In the genomic region with DNA sequence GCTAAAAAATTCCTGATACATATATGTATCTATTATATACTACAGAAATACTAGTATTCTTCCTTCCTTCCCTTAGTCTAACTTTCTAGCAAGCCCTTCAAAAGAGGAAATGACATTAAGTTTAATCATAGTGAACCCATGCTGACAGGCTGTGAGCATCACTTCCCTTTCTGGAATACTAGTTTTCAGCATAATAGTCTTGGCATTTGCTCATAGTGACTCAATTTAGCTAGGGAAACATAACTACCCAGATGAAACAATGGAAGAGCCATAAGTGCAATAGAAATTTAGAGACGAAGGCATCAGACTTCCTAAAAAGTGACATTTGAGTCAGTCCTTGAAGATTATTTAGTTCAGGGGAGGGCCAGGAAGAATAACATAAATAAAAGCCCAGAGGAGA, we compare ENCODE assay signal across 14 cellular contexts.
DNase-seq lines count a peak whose midpoint lies in the region; FAIRE-seq and TF ChIP-seq lines count a peak whose summit lies in the region.
"Had no signal": no experiment of that assay in that cellular context is flagged by ENCODE, and none has a peak within 500 bp of the region (broad histone marks: within the 10 kb centered on the region; RNA-seq: fewer than 3 reads in every experiment).

No MANE protein-coding gene starts in this region.

- no peak overlapping the region for H3K4me3 ChIP-seq in AG04450 (ENCODE audit: low read depth, low read length)
- H3K4me3 ChIP-seq in keratinocyte (ENCODE audit: control insufficient read depth in 2 of 3, extremely low read depth in 1 of 3, insufficient read depth in 2 of 3, low read depth in 1 of 3, low read length in 3 of 3): no peak overlapping the region
- H3K4me3 ChIP-seq in neuronal stem cell (ENCODE audit: low read length in 2 of 2): no peak overlapping the region
- H3K4me3 ChIP-seq in sigmoid colon: no peak overlapping the region
- H3K4me3 ChIP-seq: BLaER1 treated with 17β-estradiol and CSF1 and Interleukin-3, amounts not matched to agents 10 nM and 100 nM; smooth muscle cell had no signal

- H4K8ac ChIP-seq in neuronal stem cell (ENCODE audit: low read depth, low read length): no peak overlapping the region

- H3K36me3 ChIP-seq in keratinocyte (ENCODE audit: control insufficient read depth in 2 of 2, extremely low read depth in 1 of 2, insufficient read depth in 2 of 2, low read length in 2 of 2) (no peaks in the 10 kb centered on the region), neuronal stem cell (replicated peaks in 1 of 2; ENCODE audit: control insufficient read depth in 2 of 2, insufficient read depth in 2 of 2, low read length in 2 of 2) (no peaks in the 10 kb centered on the region), sigmoid colon (no peaks in the 10 kb centered on the region)
- H3K36me3 ChIP-seq: BLaER1 treated with 17β-estradiol and CSF1 and Interleukin-3, amounts not matched to agents 10 nM and 100 nM had no signal

- no peaks in the 10 kb centered on the region for H3K27me3 ChIP-seq in AG04450 (ENCODE audit: control insufficient read depth, insufficient read depth, low read length)
- no peaks in the 10 kb centered on the region for H3K27me3 ChIP-seq in keratinocyte (ENCODE audit: control insufficient read depth, extremely low read depth, insufficient read depth, low read length)
- peaks cover 0 to 10% (median 0%) of the 10 kb centered on the region in 3 experiments for H3K27me3 ChIP-seq in neuronal stem cell (ENCODE audit: control insufficient read depth in 3 of 3, insufficient read depth in 3 of 3, low read depth in 1 of 3, low read length in 3 of 3)
- H3K27me3 ChIP-seq in sigmoid colon: no peaks in the 10 kb centered on the region
- H3K27me3 ChIP-seq: BLaER1 treated with 17β-estradiol and CSF1 and Interleukin-3, amounts not matched to agents 10 nM and 100 nM had no signal

- dilution Hi-C loops in keratinocyte (cut with MboI; ENCODE audit: extremely low pct_ligation_motif_present, low sequenced_read_pairs): no loop called here

- H4K20me1 ChIP-seq in keratinocyte (ENCODE audit: control insufficient read depth, extremely low read depth, insufficient read depth, low read length): no peaks in the 10 kb centered on the region
- H4K20me1 ChIP-seq: BLaER1 treated with 17β-estradiol and CSF1 and Interleukin-3, amounts not matched to agents 10 nM and 100 nM had no signal

- H2AK5ac ChIP-seq in neuronal stem cell (ENCODE audit: low read depth, low read length): no peak overlapping the region

- no peak overlapping the region for H2BK5ac ChIP-seq in neuronal stem cell (ENCODE audit: low read length)

- intact Hi-C loops in sigmoid colon (cut with DNase I): no loop called here

- H3K18ac ChIP-seq in neuronal stem cell (ENCODE audit: low read length): no peak overlapping the region

- WGBS in neuronal stem cell (ENCODE audit: extremely low coverage in 2 of 2, insufficient read length in 2 of 2, insufficient replicate concordance in 1 of 2), 2 donors: no CpG with 5 or more reads among the region's 1 CpG
- WGBS in sigmoid colon, 2 donors: 64 to 73% methylated on average over 1 of the region's 1 CpG

- H3K9me1 ChIP-seq in keratinocyte (ENCODE audit: control insufficient read depth, extremely low read depth, insufficient read depth, low read length): no peaks in the 10 kb centered on the region

- H3K9me3 ChIP-seq in AG04450 (ENCODE audit: control insufficient read depth, insufficient read depth, low read length) (no peaks in the 10 kb centered on the region), keratinocyte (ENCODE audit: control insufficient read depth, low read depth, low read length) (no peaks in the 10 kb centered on the region), neuronal stem cell (replicated peaks in 1 of 2; ENCODE audit: control insufficient read depth in 2 of 2, insufficient read depth in 1 of 2, low read depth in 1 of 2, low read length in 2 of 2) (no peaks in the 10 kb centered on the region), sigmoid colon (no peaks in the 10 kb centered on the region)

- H3K9ac ChIP-seq in keratinocyte (ENCODE audit: control insufficient read depth, extremely low read depth, insufficient read depth, low read length) (no peak overlapping the region), neuronal stem cell (ENCODE audit: low read depth, low read length, poor library complexity) (no peak overlapping the region)
- H3K9ac ChIP-seq: BLaER1 treated with 17β-estradiol and CSF1 and Interleukin-3, amounts not matched to agents 10 nM and 100 nM had no signal

- CTCF ChIA-PET in AG04450 (lab: Charles Lee): no interaction called here

- no peak overlapping the region for H3K23ac ChIP-seq in neuronal stem cell (ENCODE audit: low read depth, low read length, poor library complexity)

- TF ChIP-seq EP300 in sigmoid colon (IDR thresholded peaks at IDR 0.05): no peak

- peak; percentile 13 for FAIRE-seq in keratinocyte (lab: Jason Lieb, UNC)

- H3K79me2 ChIP-seq in keratinocyte (ENCODE audit: control insufficient read depth, insufficient read depth, low read length): no peaks in the 10 kb centered on the region

- TF ChIP-seq CTCF in AG04450 (IDR thresholded peaks at IDR 0.05; ENCODE audit: low read depth, low read length) (no peak), keratinocyte (optimal IDR thresholded peaks at IDR 0.05 in 1 of 3, IDR thresholded peaks at IDR 0.05 in 1 of 3, conservative IDR thresholded peaks at IDR 0.05 in 1 of 3; ENCODE audit: extremely low read depth in 1 of 3, insufficient read depth in 2 of 3, low read length in 3 of 3) (no peak), sigmoid colon (IDR thresholded peaks at IDR 0.05) (no peak)

- H3K79me1 ChIP-seq in neuronal stem cell (ENCODE audit: low read depth, low read length): no peaks in the 10 kb centered on the region

- peak overlapping the region; percentile 33 for H2AFZ ChIP-seq in keratinocyte (ENCODE audit: control insufficient read depth, low read length)
- H2AFZ ChIP-seq in neuronal stem cell (ENCODE audit: low read length): no peak overlapping the region

- H3K14ac ChIP-seq in neuronal stem cell (ENCODE audit: low read length): no peak overlapping the region

- no peak overlapping the region for H2BK120ac ChIP-seq in neuronal stem cell (ENCODE audit: low read depth, low read length)

- H3K4me1 ChIP-seq in keratinocyte (ENCODE audit: control insufficient read depth, extremely low read depth, insufficient read depth, low read length) (peaks cover 11% of the 10 kb centered on the region), neuronal stem cell (ENCODE audit: control insufficient read depth in 2 of 2, insufficient read depth in 1 of 2, low read depth in 1 of 2, low read length in 2 of 2) (no peaks in the 10 kb centered on the region), sigmoid colon (no peaks in the 10 kb centered on the region)

- H2BK12ac ChIP-seq in neuronal stem cell (ENCODE audit: low read length): no peak overlapping the region

- no peak overlapping the region for H3K27ac ChIP-seq in AG04450 (ENCODE audit: low read depth, low read length)
- no peak overlapping the region for H3K27ac ChIP-seq in keratinocyte (ENCODE audit: control insufficient read depth, insufficient read depth, low read length)
- no peak overlapping the region for H3K27ac ChIP-seq in neuronal stem cell (replicated peaks; ENCODE audit: low read length)
- no peak overlapping the region for H3K27ac ChIP-seq in sigmoid colon

- no peak overlapping the region for H4K91ac ChIP-seq in neuronal stem cell (ENCODE audit: low read depth, low read length, poor library complexity)

- DNase-seq in AG04450 (ENCODE audit: low read depth, low spot score): peak; percentile 21
- peak; percentile 68 for DNase-seq in M059J (ENCODE audit: low read depth)
- peak; percentile 20 for DNase-seq in astrocyte of the hippocampus (ENCODE audit: low read depth, low spot score)
- no peak for DNase-seq in keratinocyte (ENCODE audit: low read depth, low spot score)
- no peak for DNase-seq in activated gamma-delta T cell (lab: John Stamatoyannopoulos, UW)
- DNase-seq in neuronal stem cell (ENCODE audit: low spot score): no peak
- DNase-seq in Kasumi-1 (lab: John Stamatoyannopoulos, UW): no peak
- DNase-seq in sigmoid colon: no peak
- DNase-seq: activated CD4-positive, alpha-beta T cell treated with anti-CD3 and anti-CD28 coated beads, Interleukin-2, amount 10 ng/mL, durations not matched to agents 24 days and 14 days; erythroblast; islet precursor cell; NCI-H510A treated with DMSO at 0.1 percent for 48 hours had no signal

- H2BK15ac ChIP-seq in neuronal stem cell (ENCODE audit: low read length): no peak overlapping the region

- peak overlapping the region; percentile 34 for H3K4me2 ChIP-seq in keratinocyte (ENCODE audit: control insufficient read depth, extremely low read depth, insufficient read depth, low read depth, low read length)
- H3K4me2 ChIP-seq in neuronal stem cell (ENCODE audit: insufficient read depth, low read length, poor library complexity, severe bottlenecking): no peak overlapping the region
- H3K4me2 ChIP-seq: smooth muscle cell had no signal

- POLR2A ChIA-PET in AG04450 (lab: Yijun Ruan, JAX): no interaction called here

- H3K4ac ChIP-seq in neuronal stem cell (ENCODE audit: low read length): no peak overlapping the region

- no peak for TF ChIP-seq POLR2A in sigmoid colon (IDR thresholded peaks at IDR 0.05)

Comparison
In these comparisons a context has a peak if more than half of its experiments do, and no peak if none do; other contexts are left out.
1. DNase-seq: peak in AG04450 (single experiment), M059J (single experiment) and astrocyte of the hippocampus (single experiment); none in keratinocyte (single experiment), activated gamma-delta T cell (single experiment), neuronal stem cell (single experiment), Kasumi-1 (0 of 2) and sigmoid colon (single experiment).